ENCODE assay signal across 17 cellular contexts in genomic region chr7:155722936-155723335, GRCh38.
"Had no signal": no experiment of that assay in that cellular context is flagged by ENCODE, and none has a peak within 500 bp of the region (broad histone marks: within the 10 kb centered on the region; RNA-seq: fewer than 3 reads in every experiment).

No MANE protein-coding gene starts in this region.

- DNase-seq: activated CD4-positive, alpha-beta T cell treated with anti-CD3 and anti-CD28 coated beads, Interleukin-2, amount 10 ng/mL, durations not matched to agents 7 days and 5 days; activated CD8-positive, alpha-beta memory T cell treated with anti-CD3 and anti-CD28 coated beads, Interleukin-2, amount 50 U/mL, for 4 hours; activated naive CD4-positive, alpha-beta T cell treated with anti-CD3 and anti-CD28 coated beads, Interleukin-2, amount 50 U/mL, for 16 hours; activated T-cell treated with anti-CD3 and anti-CD28 coated beads, Interleukin-2, amount 50 U/mL, for 4 hours; head of caudate nucleus; left lung; mammary epithelial cell; stimulated activated CD4-positive, alpha-beta T cell treated with anti-CD3 and anti-CD28 coated beads, Interleukin-4, amount 100 ng/mL, for 24 hours; T-helper 9 cell; upper lobe of right lung had no signal

- H3K9me3 Mint-ChIP-seq: activated CD4-positive, alpha-beta T cell treated with anti-CD3 and anti-CD28 coated beads, Interleukin-2, amount 10 ng/mL, durations not matched to agents 7 days and 5 days; activated T-cell treated with anti-CD3 and anti-CD28 coated beads, Interleukin-2, amount 50 U/mL, for 4 hours; stimulated activated effector memory CD8-positive, alpha-beta T cell treated with anti-CD3 and anti-CD28 coated beads, Interleukin-12 subunit alpha, Interleukin-12 subunit beta, amount 100 ng/mL, for 72 hours had no signal

- H3K27ac Mint-ChIP-seq: stimulated activated effector memory CD8-positive, alpha-beta T cell treated with anti-CD3 and anti-CD28 coated beads, Interleukin-12 subunit alpha, Interleukin-12 subunit beta, amount 100 ng/mL, for 72 hours had no signal

- H3K9me3 ChIP-seq: ascending aorta, left lung, thoracic aorta, upper lobe of right lung had no signal

- H3K4me1 ChIP-seq: ascending aorta, parathyroid adenoma had no signal

- H3K9ac ChIP-seq: parathyroid adenoma had no signal

- H3K27ac ChIP-seq: ascending aorta, coronary artery, parathyroid adenoma, thoracic aorta, upper lobe of right lung had no signal

- H3K4me3 ChIP-seq: ascending aorta, coronary artery, left lung, smooth muscle cell, thoracic aorta, upper lobe of right lung had no signal

- ATAC-seq: activated T-cell treated with anti-CD3 and anti-CD28 coated beads, Interleukin-2, amount 50 U/mL, for 4 hours; left lung; sciatic nerve; stimulated activated effector memory CD8-positive, alpha-beta T cell treated with anti-CD3 and anti-CD28 coated beads, Interleukin-12 subunit alpha, Interleukin-12 subunit beta, amount 100 ng/mL, for 72 hours; upper lobe of right lung had no signal

- H3K27me3 Mint-ChIP-seq: activated CD4-positive, alpha-beta T cell treated with anti-CD3 and anti-CD28 coated beads, Interleukin-2, amount 10 ng/mL, durations not matched to agents 7 days and 5 days had no signal

- H3K4me3 Mint-ChIP-seq: activated CD4-positive, alpha-beta T cell treated with anti-CD3 and anti-CD28 coated beads, Interleukin-2, amount 10 ng/mL, durations not matched to agents 7 days and 5 days; activated T-cell treated with anti-CD3 and anti-CD28 coated beads, Interleukin-2, amount 50 U/mL, for 4 hours; stimulated activated effector memory CD8-positive, alpha-beta T cell treated with anti-CD3 and anti-CD28 coated beads, Interleukin-12 subunit alpha, Interleukin-12 subunit beta, amount 100 ng/mL, for 72 hours had no signal

- H3K27me3 ChIP-seq: ascending aorta, left lung, upper lobe of right lung had no signal

- H3K36me3 ChIP-seq: thoracic aorta had no signal
